In genomic region chr12:111105294-111105693, GRCh38 we compare ENCODE assay signal across 19 cellular contexts.
"Had no signal": no experiment of that assay in that cellular context is flagged by ENCODE, and none has a peak within 500 bp of the region (broad histone marks: within the 10 kb centered on the region; RNA-seq: fewer than 3 reads in every experiment).

No MANE protein-coding gene starts in this region.

- FAIRE-seq: islet of Langerhans had no signal

- H2AFZ ChIP-seq: hepatocyte had no signal

- H3K4me2 ChIP-seq: hepatocyte had no signal

- H3K36me3 ChIP-seq: ascending aorta, esophagus muscularis mucosa, tibial nerve, uterus had no signal

- H3K9me3 Mint-ChIP-seq: activated T-cell treated with anti-CD3 and anti-CD28 coated beads, Interleukin-2, amount 50 U/mL, for 72 hours; dendritic cell treated with granulocyte-macrophage colony-stimulating factor and Interleukin-4, amounts not matched to agents 40 ng/mL and 50 ng/mL, for 4 days; stimulated activated naive CD8-positive, alpha-beta T cell treated with anti-CD3 and anti-CD28 coated beads, Interleukin-15, Interleukin-2, amounts not matched to agents 100 ng/mL and 50 ng/mL, for 24 hours had no signal

- H3K9me3 ChIP-seq: ascending aorta, uterus had no signal

- ATAC-seq: activated T-cell treated with anti-CD3 and anti-CD28 coated beads, Interleukin-2, amount 50 U/mL, for 72 hours had no signal

- H3K4me3 ChIP-seq: ascending aorta, esophagus muscularis mucosa, hepatocyte, tibial nerve, uterus had no signal

- H3K27me3 ChIP-seq: ascending aorta, hepatocyte, tibial nerve, uterus had no signal

- H3K79me2 ChIP-seq: hepatocyte had no signal

- H3K27ac Mint-ChIP-seq: activated T-cell treated with anti-CD3 and anti-CD28 coated beads, Interleukin-2, amount 50 U/mL, for 72 hours; dendritic cell treated with granulocyte-macrophage colony-stimulating factor and Interleukin-4, amounts not matched to agents 40 ng/mL and 50 ng/mL, for 4 days; stimulated activated naive CD8-positive, alpha-beta T cell treated with anti-CD3 and anti-CD28 coated beads, Interleukin-15, Interleukin-2, amounts not matched to agents 100 ng/mL and 50 ng/mL, for 24 hours had no signal

- H3K4me3 Mint-ChIP-seq: activated T-cell treated with anti-CD3 and anti-CD28 coated beads, Interleukin-2, amount 50 U/mL, for 72 hours; dendritic cell treated with granulocyte-macrophage colony-stimulating factor and Interleukin-4, amounts not matched to agents 40 ng/mL and 50 ng/mL, for 4 days; stimulated activated naive CD8-positive, alpha-beta T cell treated with anti-CD3 and anti-CD28 coated beads, Interleukin-15, Interleukin-2, amounts not matched to agents 100 ng/mL and 50 ng/mL, for 24 hours had no signal

- DNase-seq: activated CD4-positive, CD25-positive, alpha-beta regulatory T cell treated with anti-CD3 and anti-CD28 coated beads, Interleukin-2, amount 50 U/mL, for 72 hours; activated CD8-positive, alpha-beta memory T cell treated with anti-CD3 and anti-CD28 coated beads for 24 hours; activated CD8-positive, alpha-beta memory T cell treated with anti-CD3 and anti-CD28 coated beads, Interleukin-2, amount 50 U/mL, for 48 hours; activated effector memory CD4-positive, alpha-beta T cell treated with anti-CD3 and anti-CD28 coated beads, Interleukin-2, amount 50 U/mL, for 16 hours; activated naive CD4-positive, alpha-beta T cell treated with anti-CD3 and anti-CD28 coated beads, Interleukin-2, amount 50 U/mL, for 16 hours; activated T-cell treated with anti-CD3 and anti-CD28 coated beads, Interleukin-2, amount 50 U/mL, for 72 hours; cerebellar nuclear complex; effector CD8-positive, alpha-beta T cell; midbrain; stimulated activated CD4-positive, alpha-beta T cell treated with anti-CD3 and anti-CD28 coated beads, Interleukin-2, amount 100 ng/mL, for 24 hours; T1000; uterus had no signal

- H3K27ac ChIP-seq: ascending aorta, esophagus muscularis mucosa, hepatocyte, tibial nerve, uterus had no signal

- H3K4me1 ChIP-seq: ascending aorta, esophagus muscularis mucosa, tibial nerve, uterus had no signal
